Comparison of ENCODE assay signal across 20 cellular contexts in the genomic region with DNA sequence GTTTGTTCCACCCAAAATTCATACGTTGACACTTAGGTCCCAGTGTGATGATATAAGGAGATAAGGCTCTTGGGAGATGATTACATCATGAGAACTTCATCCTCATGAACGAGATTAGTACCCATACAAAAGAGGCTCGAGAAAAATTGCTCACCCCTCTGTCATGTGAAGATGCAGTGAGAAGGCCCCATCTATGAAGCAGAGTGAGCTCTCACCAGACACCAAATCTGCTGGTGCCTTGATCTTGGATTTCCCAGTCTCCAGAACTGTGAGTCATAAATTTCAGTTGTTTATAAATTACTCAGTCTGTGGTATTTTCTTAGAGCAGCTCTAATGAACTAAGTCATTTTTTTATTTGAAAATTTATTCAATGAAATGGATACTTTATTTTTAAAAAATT. TPM values are rescaled to one million over a fixed set of nuclear protein-coding genes. Genes with fewer than 3 reads are reported as not detected.
DNase-seq lines count a peak whose midpoint lies in the region; ATAC-seq and TF ChIP-seq lines count a peak whose summit lies in the region.
"Had no signal": no experiment of that assay in that cellular context is flagged by ENCODE, and none has a peak within 500 bp of the region (broad histone marks: within the 10 kb centered on the region; RNA-seq: fewer than 3 reads in every experiment).

No MANE protein-coding gene starts in this region.

- H3K79me1 ChIP-seq in neuronal stem cell (ENCODE audit: low read depth, low read length), result no peaks in the 10 kb centered on the region

- H3K27me3 ChIP-seq in neutrophil, result no peaks in the 10 kb centered on the region
- no peaks in the 10 kb centered on the region for H3K27me3 ChIP-seq in neuronal stem cell (ENCODE audit: control insufficient read depth in 3 of 3, insufficient read depth in 3 of 3, low read depth in 1 of 3, low read length in 3 of 3)
- H3K27me3 ChIP-seq: tibial artery had no signal

- H3K9me3 ChIP-seq in neutrophil, result no peaks in the 10 kb centered on the region
- H3K9me3 ChIP-seq in neuronal stem cell (replicated peaks in 1 of 2; ENCODE audit: control insufficient read depth in 2 of 2, insufficient read depth in 1 of 2, low read depth in 1 of 2, low read length in 2 of 2), result no peaks in the 10 kb centered on the region
- H3K9me3 ChIP-seq: lower lobe of right lung, tibial artery had no signal

- H4K8ac ChIP-seq in neuronal stem cell (ENCODE audit: low read depth, low read length), result no peak overlapping the region

- H3K9ac ChIP-seq in neuronal stem cell (ENCODE audit: low read depth, low read length, poor library complexity), result no peak overlapping the region

- TF ChIP-seq CTCF in choroid plexus epithelial cell (conservative IDR thresholded peaks at IDR 0.05; ENCODE audit: low read depth, low read length), result no peak
- TF ChIP-seq CTCF in neutrophil (IDR thresholded peaks at IDR 0.05), result no peak

- H2BK12ac ChIP-seq in neuronal stem cell (ENCODE audit: low read length), result no peak overlapping the region

- no peak overlapping the region for H3K23ac ChIP-seq in neuronal stem cell (ENCODE audit: low read depth, low read length, poor library complexity)

- ATAC-seq in GM21529 (IDR thresholded peaks at IDR 0.05; ENCODE audit: unreplicated experiment) (no peak), GM18867 (IDR thresholded peaks at IDR 0.05; ENCODE audit: unreplicated experiment) (no peak)
- ATAC-seq: CD8-positive, alpha-beta T cell; SK-N-SH treated with all-trans-retinoic acid at 6 μM for 48 hours had no signal

- H3K14ac ChIP-seq in neuronal stem cell (ENCODE audit: low read length), result no peak overlapping the region

- H3K36me3 ChIP-seq in neutrophil (no peaks in the 10 kb centered on the region), neuronal stem cell (replicated peaks in 1 of 2; ENCODE audit: control insufficient read depth in 2 of 2, insufficient read depth in 2 of 2, low read length in 2 of 2) (no peaks in the 10 kb centered on the region)
- H3K36me3 ChIP-seq: lower lobe of right lung, tibial artery had no signal

- no peak overlapping the region for H4K91ac ChIP-seq in neuronal stem cell (ENCODE audit: low read depth, low read length, poor library complexity)

- H3K18ac ChIP-seq in neuronal stem cell (ENCODE audit: low read length), result no peak overlapping the region

- H3K4ac ChIP-seq in neuronal stem cell (ENCODE audit: low read length), result no peak overlapping the region

- no peak overlapping the region for H2BK15ac ChIP-seq in neuronal stem cell (ENCODE audit: low read length)

- WGBS in neuronal stem cell (ENCODE audit: extremely low coverage in 2 of 2, insufficient read length in 2 of 2, insufficient replicate concordance in 1 of 2), 2 donors, result no CpG with 5 or more reads among the region's 3 CpGs

- no peak overlapping the region for H2BK5ac ChIP-seq in neuronal stem cell (ENCODE audit: low read length)

- no peak overlapping the region for H3K4me3 ChIP-seq in choroid plexus epithelial cell (ENCODE audit: low read depth, low read length)
- no peak overlapping the region for H3K4me3 ChIP-seq in neutrophil (ENCODE audit: low read depth in 1 of 2, low read length in 1 of 2)
- no peak overlapping the region for H3K4me3 ChIP-seq in neuronal stem cell (ENCODE audit: low read length in 2 of 2)
- H3K4me3 ChIP-seq: lower lobe of right lung, tibial artery had no signal

- no peak overlapping the region for H2AFZ ChIP-seq in neuronal stem cell (ENCODE audit: low read length)

- no peak overlapping the region for H2AK5ac ChIP-seq in neuronal stem cell (ENCODE audit: low read depth, low read length)

- H3K27ac ChIP-seq in neutrophil, result peak overlapping the region; percentile 79
- H3K27ac ChIP-seq in neuronal stem cell (replicated peaks; ENCODE audit: low read length), result no peak overlapping the region
- H3K27ac ChIP-seq: lower lobe of right lung, tibial artery had no signal

- H3K4me1 ChIP-seq in neutrophil (ENCODE audit: control insufficient read depth in 1 of 2, insufficient read depth in 1 of 2, low read depth in 1 of 2, low read length in 1 of 2) (peaks cover 48 to 58% of the 10 kb centered on the region in 2 experiments), neuronal stem cell (ENCODE audit: control insufficient read depth in 2 of 2, insufficient read depth in 1 of 2, low read depth in 1 of 2, low read length in 2 of 2) (no peaks in the 10 kb centered on the region)
- H3K4me1 ChIP-seq: lower lobe of right lung, tibial artery had no signal

- DNase-seq in ELR (ENCODE audit: low read depth), result peak; percentile 89
- DNase-seq in M059J (ENCODE audit: low read depth), result peak; percentile 63
- peak; percentile 48 for DNase-seq in choroid plexus epithelial cell (ENCODE audit: low read depth)
- DNase-seq in COLO829 (ENCODE audit: low spot score), result no peak
- DNase-seq in neuronal stem cell (ENCODE audit: low spot score), result no peak
- DNase-seq: activated CD4-positive, alpha-beta T cell treated with anti-CD3 and anti-CD28 coated beads, Interleukin-2, amount 50 U/mL, for 48 hours; activated gamma-delta T cell; CD8-positive, alpha-beta T cell; GOT3; lower lobe of right lung; NCI-H146; NCI-H2171; NCI-H526; RPMI8226; stimulated activated CD4-positive, alpha-beta T cell treated with anti-CD3 and anti-CD28 coated beads, Interleukin-4, amount 100 ng/mL, for 24 hours; tibial artery had no signal

- H3K4me2 ChIP-seq in neuronal stem cell (ENCODE audit: insufficient read depth, low read length, poor library complexity, severe bottlenecking), result no peak overlapping the region

- no peak overlapping the region for H2BK120ac ChIP-seq in neuronal stem cell (ENCODE audit: low read depth, low read length)

RNA-seq across cellular contexts. Expression of a gene that starts 42.6 kb away (rescaled TPM):
- total RNA-seq in M059J (2014; rRNA removed; shearing (Covaris generic)), result 13.4 and 23.2 TPM in 2 replicates
- polyA plus RNA-seq in neuronal stem cell (2013, experiment 1 of 2), result 11.9 TPM
- polyA plus RNA-seq in neuronal stem cell (2013, experiment 2 of 2), result 11.7 TPM

Comparison
In these comparisons a context has a peak if more than half of its experiments do, and no peak if none do; other contexts are left out.
1. DNase-seq: peak in ELR (single experiment), M059J (single experiment) and choroid plexus epithelial cell (single experiment); none in COLO829 (single experiment) and neuronal stem cell (single experiment).